ENCODE assay signal across 36 cellular contexts in the genomic region with DNA sequence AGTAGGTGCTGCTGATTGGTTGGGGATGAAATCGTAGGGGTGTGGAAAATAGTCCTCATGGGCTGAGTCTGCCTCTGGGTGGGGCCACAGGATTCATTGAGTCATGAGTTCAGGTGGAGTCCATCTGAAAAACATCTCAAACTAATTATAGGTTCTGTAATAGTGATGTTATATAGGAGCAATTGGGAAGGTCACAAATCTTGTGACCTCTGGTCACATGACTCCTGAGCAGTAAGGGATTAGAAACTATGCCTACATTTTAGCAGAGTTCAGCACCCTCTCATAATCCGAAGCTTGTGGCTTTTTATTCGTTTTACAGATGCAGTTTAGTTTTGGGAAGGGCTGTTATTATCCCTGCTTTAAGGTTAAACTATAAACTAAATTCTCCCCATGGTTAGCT.
"Had no signal": no experiment of that assay in that cellular context is flagged by ENCODE, and none has a peak within 500 bp of the region (broad histone marks: within the 10 kb centered on the region; RNA-seq: fewer than 3 reads in every experiment).

No MANE protein-coding gene starts in this region.

- H3K9me3 ChIP-seq: adrenal gland, body of pancreas had no signal

- H3K4me1 ChIP-seq: adrenal gland, body of pancreas, breast epithelium had no signal

- FAIRE-seq: astrocyte, TTC549 had no signal

- H3K4me3 Mint-ChIP-seq: activated B cell treated with CpG ODN at 0.5 μM for 24 hours; activated CD4-positive, alpha-beta memory T cell treated with anti-CD3 and anti-CD28 coated beads for 36 hours; activated CD8-positive, alpha-beta T cell treated with anti-CD3 and anti-CD28 coated beads for 36 hours; activated naive CD4-positive, alpha-beta T cell treated with anti-CD3 and anti-CD28 coated beads for 36 hours; activated naive CD8-positive, alpha-beta T cell treated with anti-CD3 and anti-CD28 coated beads for 36 hours; activated T-cell treated with anti-CD3 and anti-CD28 coated beads, Interleukin-2, amount 50 U/mL, for 4 hours; activated T-cell treated with anti-CD3 and anti-CD28 coated beads, Interleukin-2, amount 50 U/mL, for 72 hours; activated T-helper 1 cell treated with anti-CD3 and anti-CD28 coated beads, Interleukin-12 subunit alpha, Interleukin-12 subunit beta, Interleukin-2, Interleukin-4 antibody, amounts not matched to agents 30 ng/mL and 10 ng/mL and 1 ng/mL, durations not matched to agents 14 hours and 24 hours and 36 hours; activated T-helper 17 cell treated with anti-CD3 and anti-CD28 coated beads, Interleukin-2, amount 50 U/mL, for 72 hours; T-helper 1 cell treated with Interleukin-12 subunit alpha and Interleukin-12 subunit beta and Interleukin-4 antibody, amounts not matched to agents 30 μg/mL and 1 μg/mL, for 36 hours; T-helper 2 cell treated with Interferon-gamma antibody and Interleukin-4, amounts not matched to agents 5 μg/mL and 100 μg/mL, for 36 hours had no signal

- ATAC-seq: activated CD8-positive, alpha-beta T cell treated with anti-CD3 and anti-CD28 coated beads for 36 hours; activated naive CD4-positive, alpha-beta T cell treated with anti-CD3 and anti-CD28 coated beads, Interleukin-2, amount 50 U/mL, for 72 hours; activated T-cell treated with anti-CD3 and anti-CD28 coated beads, Interleukin-2, amount 50 U/mL, for 4 hours; activated T-cell treated with anti-CD3 and anti-CD28 coated beads, Interleukin-2, amount 50 U/mL, for 72 hours; activated T-helper 17 cell treated with anti-CD3 and anti-CD28 coated beads, Interleukin-2, amount 50 U/mL, for 72 hours; body of pancreas had no signal

- H3K9me3 Mint-ChIP-seq: activated T-cell treated with anti-CD3 and anti-CD28 coated beads, Interleukin-2, amount 50 U/mL, for 4 hours; T-helper 1 cell treated with Interleukin-12 subunit alpha and Interleukin-12 subunit beta and Interleukin-4 antibody, amounts not matched to agents 30 μg/mL and 1 μg/mL, for 36 hours had no signal

- H3K4me3 ChIP-seq: adrenal gland, body of pancreas, breast epithelium had no signal

- DNase-seq: activated B cell treated with CpG ODN at 0.5 μM for 24 hours; activated CD4-positive, alpha-beta memory T cell treated with anti-CD3 and anti-CD28 coated beads for 36 hours; activated CD4-positive, alpha-beta T cell treated with anti-CD3 and anti-CD28 coated beads for 4 hours; activated CD4-positive, alpha-beta T cell treated with anti-CD3 and anti-CD28 coated beads, Interleukin-2, amount 50 U/mL, for 1 hour; activated CD4-positive, alpha-beta T cell treated with anti-CD3 and anti-CD28 coated beads, Interleukin-2, amount 50 U/mL, for 4 hours; activated CD4-positive, CD25-positive, alpha-beta regulatory T cell treated with anti-CD3 and anti-CD28 coated beads, Interleukin-2, amount 50 U/mL, for 72 hours; activated CD8-positive, alpha-beta memory T cell treated with anti-CD3 and anti-CD28 coated beads, Interleukin-2, amount 50 U/mL, for 4 hours; activated CD8-positive, alpha-beta T cell treated with anti-CD3 and anti-CD28 coated beads for 36 hours; activated effector memory CD4-positive, alpha-beta T cell treated with anti-CD3 and anti-CD28 coated beads, Interleukin-2, amount 50 U/mL, for 16 hours; activated gamma-delta T cell treated with Interleukin-2 at 50 U/mL for 16 hours; activated naive CD4-positive, alpha-beta T cell; activated naive CD4-positive, alpha-beta T cell treated with anti-CD3 and anti-CD28 coated beads for 36 hours; activated naive CD4-positive, alpha-beta T cell treated with anti-CD3 and anti-CD28 coated beads, Interleukin-2, amount 50 U/mL, for 16 hours; activated naive CD8-positive, alpha-beta T cell treated with anti-CD3 and anti-CD28 coated beads for 36 hours; activated T-cell treated with anti-CD3 and anti-CD28 coated beads for 4 hours; activated T-cell treated with anti-CD3 and anti-CD28 coated beads, Interleukin-2, amount 50 U/mL, for 1 hour; activated T-cell treated with anti-CD3 and anti-CD28 coated beads, Interleukin-2, amount 50 U/mL, for 4 hours; activated T-cell treated with anti-CD3 and anti-CD28 coated beads, Interleukin-2, amount 50 U/mL, for 72 hours; adrenal gland; amniotic stem cell; aorta; body of pancreas; brain microvascular endothelial cell; central memory CD4-positive, alpha-beta T cell; T-helper 1 cell; T-helper 2 cell; T-helper 9 cell had no signal

- H3K27ac Mint-ChIP-seq: activated B cell treated with CpG ODN at 0.5 μM for 24 hours; activated CD4-positive, alpha-beta memory T cell treated with anti-CD3 and anti-CD28 coated beads for 36 hours; activated CD8-positive, alpha-beta T cell treated with anti-CD3 and anti-CD28 coated beads for 36 hours; activated naive CD4-positive, alpha-beta T cell treated with anti-CD3 and anti-CD28 coated beads for 36 hours; activated naive CD4-positive, alpha-beta T cell treated with anti-CD3 and anti-CD28 coated beads, Interleukin-2, amount 50 U/mL, for 72 hours; activated naive CD8-positive, alpha-beta T cell treated with anti-CD3 and anti-CD28 coated beads for 36 hours; activated T-cell treated with anti-CD3 and anti-CD28 coated beads, Interleukin-2, amount 50 U/mL, for 72 hours; activated T-helper 1 cell treated with anti-CD3 and anti-CD28 coated beads, Interleukin-12 subunit alpha, Interleukin-12 subunit beta, Interleukin-2, Interleukin-4 antibody, amounts not matched to agents 30 ng/mL and 10 ng/mL and 1 ng/mL, durations not matched to agents 14 hours and 24 hours and 36 hours; activated T-helper 17 cell treated with anti-CD3 and anti-CD28 coated beads, Interleukin-2, amount 50 U/mL, for 72 hours; T-helper 1 cell treated with Interleukin-12 subunit alpha and Interleukin-12 subunit beta and Interleukin-4 antibody, amounts not matched to agents 30 μg/mL and 1 μg/mL, for 36 hours; T-helper 2 cell treated with Interferon-gamma antibody and Interleukin-4, amounts not matched to agents 5 μg/mL and 100 μg/mL, for 36 hours had no signal

- H3K4me1 Mint-ChIP-seq: activated B cell treated with CpG ODN at 0.5 μM for 24 hours had no signal

- H3K27ac ChIP-seq: adrenal gland, body of pancreas, brain microvascular endothelial cell, breast epithelium, VCaP had no signal

- H3K36me3 ChIP-seq: adrenal gland, brain microvascular endothelial cell, breast epithelium had no signal
